1 cellular context compared by ENCODE assay signal in the genomic region with DNA sequence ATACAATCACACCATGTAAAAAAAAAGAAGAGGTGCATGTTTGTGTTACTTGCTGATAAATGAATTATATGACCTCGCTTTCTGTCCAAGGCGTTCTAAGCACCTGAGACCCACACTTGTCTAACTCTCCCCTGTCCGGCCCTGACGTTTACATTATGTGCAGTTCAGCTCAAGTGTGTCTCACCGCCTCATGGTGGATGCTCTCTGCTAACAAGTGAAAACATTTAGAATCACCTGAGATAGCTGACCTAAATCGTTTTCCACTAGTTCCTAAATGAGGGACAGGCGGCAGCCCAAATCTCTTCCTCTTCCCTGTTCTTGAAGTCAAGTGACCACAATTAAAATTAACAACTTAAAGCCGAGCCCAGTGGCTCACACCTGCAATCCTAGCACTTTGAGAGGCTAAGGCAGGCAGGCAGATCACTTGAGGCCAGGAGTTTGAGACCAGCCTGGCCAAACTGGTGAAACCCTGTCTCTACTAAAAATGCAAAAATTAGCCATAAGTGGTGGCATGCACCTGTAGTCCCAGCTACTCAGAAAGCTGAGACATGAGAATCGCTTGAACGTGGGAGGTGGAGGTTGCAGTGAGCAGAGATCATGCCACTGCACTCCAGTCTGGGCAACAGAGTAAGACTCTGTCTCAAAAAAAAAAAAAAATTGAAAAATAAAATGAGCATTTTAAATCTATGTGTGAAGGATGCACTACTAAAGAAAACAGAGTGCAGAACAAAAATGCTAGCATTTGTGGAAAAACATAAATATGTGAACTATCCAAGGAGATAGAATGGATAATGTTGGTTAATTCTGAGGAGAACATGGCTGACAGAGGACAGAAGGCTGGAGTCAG.
TF ChIP-seq lines count a peak whose summit lies in the region.

No MANE protein-coding gene starts in this region.

TF ChIP-seq in GM12878, 131 proteins besides CTCF, POLR2A, EP300 and RAD21 (continues in another document):
- TF ChIP-seq CREM (IDR thresholded peaks at IDR 0.05; ENCODE audit: low read depth) (no peak; the same call in 1 of the 2 replicates), MEF2B (IDR thresholded peaks at IDR 0.05; ENCODE audit: partially characterized antibody, poor library complexity, severe bottlenecking) (no peak), NRF1 (conservative IDR thresholded peaks at IDR 0.05; ENCODE audit: low read depth, low read length) (no peak), KDM1A (IDR thresholded peaks at IDR 0.05; ENCODE audit: borderline replicate concordance) (no peak), EGR1 (IDR thresholded peaks at IDR 0.05; ENCODE audit: borderline replicate concordance in 1 of 2, low read depth in 2 of 2, low read length in 2 of 2) (no peak), IKZF1 (conservative IDR thresholded peaks at IDR 0.05) (peak; percentile 34), NR2C2 (IDR thresholded peaks at IDR 0.05; ENCODE audit: borderline replicate concordance, control insufficient read depth, insufficient read length, low read depth) (no peak), NBN (IDR thresholded peaks at IDR 0.05) (peak; percentile 58; the same call in 1 of the 2 replicates), JUNB (IDR thresholded peaks at IDR 0.05) (no peak), RUNX3 (IDR thresholded peaks at IDR 0.05; ENCODE audit: low read length) (no peak), YY1 (IDR thresholded peaks at IDR 0.05; ENCODE audit: low read depth, low read length) (no peak), SUPT20H (IDR thresholded peaks at IDR 0.05; ENCODE audit: borderline replicate concordance, control insufficient read depth, low read depth, low read length) (no peak), ESRRA (IDR thresholded peaks at IDR 0.05; ENCODE audit: low read length) (no peak), ATF2 (IDR thresholded peaks at IDR 0.05; ENCODE audit: low read length) (no peak), NFXL1 (IDR thresholded peaks at IDR 0.05; ENCODE audit: borderline replicate concordance) (no peak), GABPA (IDR thresholded peaks at IDR 0.05; ENCODE audit: low read depth) (no peak), NFYA (IDR thresholded peaks at IDR 0.05; ENCODE audit: borderline replicate concordance, low read depth, low read length) (no peak), MTA3 (IDR thresholded peaks at IDR 0.05; ENCODE audit: borderline replicate concordance, low read length) (no peak), MYB (IDR thresholded peaks at IDR 0.05; ENCODE audit: borderline replicate concordance, low read depth, low read length) (no peak), TCF12 (IDR thresholded peaks at IDR 0.05; ENCODE audit: low read depth, low read length) (no peak), ZNF622 (IDR thresholded peaks at IDR 0.05) (no peak), REST (IDR thresholded peaks at IDR 0.05; ENCODE audit: low read depth, low read length) (no peak), TBL1XR1 (IDR thresholded peaks at IDR 0.05; ENCODE audit: low read depth, low read length) (no peak), SP1 (IDR thresholded peaks at IDR 0.05; ENCODE audit: low read depth, low read length) (no peak), POLR2AphosphoS5 (IDR thresholded peaks at IDR 0.05; ENCODE audit: low read length) (0 out of 2 replicates have a peak, but pooled peaks have one; percentile 23), POU2F2 (IDR thresholded peaks at IDR 0.05; ENCODE audit: borderline replicate concordance, low read depth, low read length) (no peak), TAF1 (IDR thresholded peaks at IDR 0.05; ENCODE audit: borderline replicate concordance, low read depth, low read length) (no peak), ZNF207 (IDR thresholded peaks at IDR 0.05; ENCODE audit: borderline replicate concordance) (no peak), FOXK2 (IDR thresholded peaks at IDR 0.05) (no peak), TARDBP (IDR thresholded peaks at IDR 0.05; ENCODE audit: borderline replicate concordance) (no peak), MYC (IDR thresholded peaks at IDR 0.05; ENCODE audit: insufficient read depth, insufficient read length, insufficient replicate concordance, low read length, severe bottlenecking) (no peak), RCOR1 (conservative IDR thresholded peaks at IDR 0.05; ENCODE audit: low read depth, low read length) (no peak), SMC3 (IDR thresholded peaks at IDR 0.05; ENCODE audit: borderline replicate concordance, low read length) (no peak)
- TF ChIP-seq, protein P1, sequence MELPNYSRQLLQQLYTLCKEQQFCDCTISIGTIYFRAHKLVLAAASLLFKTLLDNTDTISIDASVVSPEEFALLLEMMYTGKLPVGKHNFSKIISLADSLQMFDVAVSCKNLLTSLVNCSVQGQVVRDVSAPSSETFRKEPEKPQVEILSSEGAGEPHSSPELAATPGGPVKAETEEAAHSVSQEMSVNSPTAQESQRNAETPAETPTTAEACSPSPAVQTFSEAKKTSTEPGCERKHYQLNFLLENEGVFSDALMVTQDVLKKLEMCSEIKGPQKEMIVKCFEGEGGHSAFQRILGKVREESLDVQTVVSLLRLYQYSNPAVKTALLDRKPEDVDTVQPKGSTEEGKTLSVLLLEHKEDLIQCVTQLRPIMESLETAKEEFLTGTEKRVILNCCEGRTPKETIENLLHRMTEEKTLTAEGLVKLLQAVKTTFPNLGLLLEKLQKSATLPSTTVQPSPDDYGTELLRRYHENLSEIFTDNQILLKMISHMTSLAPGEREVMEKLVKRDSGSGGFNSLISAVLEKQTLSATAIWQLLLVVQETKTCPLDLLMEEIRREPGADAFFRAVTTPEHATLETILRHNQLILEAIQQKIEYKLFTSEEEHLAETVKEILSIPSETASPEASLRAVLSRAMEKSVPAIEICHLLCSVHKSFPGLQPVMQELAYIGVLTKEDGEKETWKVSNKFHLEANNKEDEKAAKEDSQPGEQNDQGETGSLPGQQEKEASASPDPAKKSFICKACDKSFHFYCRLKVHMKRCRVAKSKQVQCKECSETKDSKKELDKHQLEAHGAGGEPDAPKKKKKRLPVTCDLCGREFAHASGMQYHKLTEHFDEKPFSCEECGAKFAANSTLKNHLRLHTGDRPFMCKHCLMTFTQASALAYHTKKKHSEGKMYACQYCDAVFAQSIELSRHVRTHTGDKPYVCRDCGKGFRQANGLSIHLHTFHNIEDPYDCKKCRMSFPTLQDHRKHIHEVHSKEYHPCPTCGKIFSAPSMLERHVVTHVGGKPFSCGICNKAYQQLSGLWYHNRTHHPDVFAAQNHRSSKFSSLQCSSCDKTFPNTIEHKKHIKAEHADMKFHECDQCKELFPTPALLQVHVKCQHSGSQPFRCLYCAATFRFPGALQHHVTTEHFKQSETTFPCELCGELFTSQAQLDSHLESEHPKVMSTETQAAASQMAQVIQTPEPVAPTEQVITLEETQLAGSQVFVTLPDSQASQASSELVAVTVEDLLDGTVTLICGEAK (IDR thresholded peaks at IDR 0.05; ENCODE audit: borderline replicate concordance), result no peak
- TF ChIP-seq, protein P2, sequence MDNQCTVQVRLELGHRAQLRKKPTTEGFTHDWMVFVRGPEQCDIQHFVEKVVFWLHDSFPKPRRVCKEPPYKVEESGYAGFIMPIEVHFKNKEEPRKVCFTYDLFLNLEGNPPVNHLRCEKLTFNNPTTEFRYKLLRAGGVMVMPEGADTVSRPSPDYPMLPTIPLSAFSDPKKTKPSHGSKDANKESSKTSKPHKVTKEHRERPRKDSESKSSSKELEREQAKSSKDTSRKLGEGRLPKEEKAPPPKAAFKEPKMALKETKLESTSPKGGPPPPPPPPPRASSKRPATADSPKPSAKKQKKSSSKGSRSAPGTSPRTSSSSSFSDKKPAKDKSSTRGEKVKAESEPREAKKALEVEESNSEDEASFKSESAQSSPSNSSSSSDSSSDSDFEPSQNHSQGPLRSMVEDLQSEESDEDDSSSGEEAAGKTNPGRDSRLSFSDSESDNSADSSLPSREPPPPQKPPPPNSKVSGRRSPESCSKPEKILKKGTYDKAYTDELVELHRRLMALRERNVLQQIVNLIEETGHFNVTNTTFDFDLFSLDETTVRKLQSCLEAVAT (IDR thresholded peaks at IDR 0.05), result peak; percentile 68
- TF ChIP-seq, protein P3, sequence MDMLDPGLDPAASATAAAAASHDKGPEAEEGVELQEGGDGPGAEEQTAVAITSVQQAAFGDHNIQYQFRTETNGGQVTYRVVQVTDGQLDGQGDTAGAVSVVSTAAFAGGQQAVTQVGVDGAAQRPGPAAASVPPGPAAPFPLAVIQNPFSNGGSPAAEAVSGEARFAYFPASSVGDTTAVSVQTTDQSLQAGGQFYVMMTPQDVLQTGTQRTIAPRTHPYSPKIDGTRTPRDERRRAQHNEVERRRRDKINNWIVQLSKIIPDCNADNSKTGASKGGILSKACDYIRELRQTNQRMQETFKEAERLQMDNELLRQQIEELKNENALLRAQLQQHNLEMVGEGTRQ (IDR thresholded peaks at IDR 0.05; ENCODE audit: borderline replicate concordance, low read depth, low read length), result no peak
- TF ChIP-seq, protein P4, sequence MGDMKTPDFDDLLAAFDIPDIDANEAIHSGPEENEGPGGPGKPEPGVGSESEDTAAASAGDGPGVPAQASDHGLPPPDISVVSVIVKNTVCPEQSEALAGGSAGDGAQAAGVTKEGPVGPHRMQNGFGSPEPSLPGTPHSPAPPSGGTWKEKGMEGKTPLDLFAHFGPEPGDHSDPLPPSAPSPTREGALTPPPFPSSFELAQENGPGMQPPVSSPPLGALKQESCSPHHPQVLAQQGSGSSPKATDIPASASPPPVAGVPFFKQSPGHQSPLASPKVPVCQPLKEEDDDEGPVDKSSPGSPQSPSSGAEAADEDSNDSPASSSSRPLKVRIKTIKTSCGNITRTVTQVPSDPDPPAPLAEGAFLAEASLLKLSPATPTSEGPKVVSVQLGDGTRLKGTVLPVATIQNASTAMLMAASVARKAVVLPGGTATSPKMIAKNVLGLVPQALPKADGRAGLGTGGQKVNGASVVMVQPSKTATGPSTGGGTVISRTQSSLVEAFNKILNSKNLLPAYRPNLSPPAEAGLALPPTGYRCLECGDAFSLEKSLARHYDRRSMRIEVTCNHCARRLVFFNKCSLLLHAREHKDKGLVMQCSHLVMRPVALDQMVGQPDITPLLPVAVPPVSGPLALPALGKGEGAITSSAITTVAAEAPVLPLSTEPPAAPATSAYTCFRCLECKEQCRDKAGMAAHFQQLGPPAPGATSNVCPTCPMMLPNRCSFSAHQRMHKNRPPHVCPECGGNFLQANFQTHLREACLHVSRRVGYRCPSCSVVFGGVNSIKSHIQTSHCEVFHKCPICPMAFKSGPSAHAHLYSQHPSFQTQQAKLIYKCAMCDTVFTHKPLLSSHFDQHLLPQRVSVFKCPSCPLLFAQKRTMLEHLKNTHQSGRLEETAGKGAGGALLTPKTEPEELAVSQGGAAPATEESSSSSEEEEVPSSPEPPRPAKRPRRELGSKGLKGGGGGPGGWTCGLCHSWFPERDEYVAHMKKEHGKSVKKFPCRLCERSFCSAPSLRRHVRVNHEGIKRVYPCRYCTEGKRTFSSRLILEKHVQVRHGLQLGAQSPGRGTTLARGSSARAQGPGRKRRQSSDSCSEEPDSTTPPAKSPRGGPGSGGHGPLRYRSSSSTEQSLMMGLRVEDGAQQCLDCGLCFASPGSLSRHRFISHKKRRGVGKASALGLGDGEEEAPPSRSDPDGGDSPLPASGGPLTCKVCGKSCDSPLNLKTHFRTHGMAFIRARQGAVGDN (IDR thresholded peaks at IDR 0.05), result peak; percentile 53; the same call in 1 of the 2 replicates
- TF ChIP-seq, protein P5, sequence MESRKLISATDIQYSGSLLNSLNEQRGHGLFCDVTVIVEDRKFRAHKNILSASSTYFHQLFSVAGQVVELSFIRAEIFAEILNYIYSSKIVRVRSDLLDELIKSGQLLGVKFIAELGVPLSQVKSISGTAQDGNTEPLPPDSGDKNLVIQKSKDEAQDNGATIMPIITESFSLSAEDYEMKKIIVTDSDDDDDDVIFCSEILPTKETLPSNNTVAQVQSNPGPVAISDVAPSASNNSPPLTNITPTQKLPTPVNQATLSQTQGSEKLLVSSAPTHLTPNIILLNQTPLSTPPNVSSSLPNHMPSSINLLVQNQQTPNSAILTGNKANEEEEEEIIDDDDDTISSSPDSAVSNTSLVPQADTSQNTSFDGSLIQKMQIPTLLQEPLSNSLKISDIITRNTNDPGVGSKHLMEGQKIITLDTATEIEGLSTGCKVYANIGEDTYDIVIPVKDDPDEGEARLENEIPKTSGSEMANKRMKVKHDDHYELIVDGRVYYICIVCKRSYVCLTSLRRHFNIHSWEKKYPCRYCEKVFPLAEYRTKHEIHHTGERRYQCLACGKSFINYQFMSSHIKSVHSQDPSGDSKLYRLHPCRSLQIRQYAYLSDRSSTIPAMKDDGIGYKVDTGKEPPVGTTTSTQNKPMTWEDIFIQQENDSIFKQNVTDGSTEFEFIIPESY (IDR thresholded peaks at IDR 0.05), result no peak
